ENCODE assay signal across 18 cellular contexts in the genomic region with DNA sequence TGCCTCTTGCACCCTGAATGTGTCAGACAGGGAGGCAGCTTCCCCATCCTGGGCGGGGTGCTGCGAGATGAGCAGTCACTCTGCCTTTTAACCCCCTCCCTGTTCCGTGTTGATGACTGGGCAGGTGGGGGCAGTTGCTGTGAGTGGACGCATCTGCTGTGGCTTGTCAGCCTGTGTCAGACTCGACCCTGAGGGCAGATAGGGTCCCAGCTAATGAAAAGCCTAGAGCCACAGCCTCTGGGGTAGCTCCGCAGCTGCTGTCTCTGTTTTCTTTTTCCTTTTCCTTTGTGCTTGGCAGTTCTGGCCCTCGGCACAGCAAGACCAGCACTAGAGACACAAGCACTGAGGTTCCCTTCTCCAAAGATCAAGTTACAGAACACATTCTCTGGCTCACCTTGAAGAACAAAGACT. TPM values are rescaled to one million over a fixed set of nuclear protein-coding genes. Genes with fewer than 3 reads are reported as not detected.
DNase-seq lines count a peak whose midpoint lies in the region; FAIRE-seq and TF ChIP-seq lines count a peak whose summit lies in the region.
"Had no signal": no experiment of that assay in that cellular context is flagged by ENCODE, and none has a peak within 500 bp of the region (broad histone marks: within the 10 kb centered on the region; RNA-seq: fewer than 3 reads in every experiment).

No MANE protein-coding gene starts in this region.

- 0 out of 7 replicates have a peak overlapping the region, but pooled peaks of 1 of the 4 experiments have one; percentile 9 for H3K9ac ChIP-seq in H1 (replicated peaks in 1 of 4; ENCODE audit: extremely low read depth in 1 of 4, low read depth in 3 of 4, low read length in 3 of 4)

- no peak overlapping the region for H4K8ac ChIP-seq in H1 (ENCODE audit: extremely low read depth, insufficient read depth, low read length)

- DNase-seq in DMS79 treated with DMSO at 0.1 percent for 48 hours (lab: John Stamatoyannopoulos, UW) (peak; percentile 57), NCI-H146 treated with DMSO at 0.1 percent for 48 hours (lab: John Stamatoyannopoulos, UW; ENCODE audit: unreplicated experiment) (peak; percentile 73), H1 (ENCODE audit: low read depth in 1 of 2, low spot score in 2 of 2) (peak; percentile 38 to 59), mesothelial cell of epicardium (ENCODE audit: low spot score in 2 of 2, unreplicated experiment in 2 of 2) (no peak), NCI-H748 treated with DMSO at 0.1 percent for 48 hours (lab: John Stamatoyannopoulos, UW) (no peak), COLO829 (ENCODE audit: low spot score) (no peak), cerebellum (ENCODE audit: low spot score) (no peak)
- no peak for DNase-seq in activated CD8-positive, alpha-beta memory T cell treated with anti-CD3 and anti-CD28 coated beads, Interleukin-2, amount 50 U/mL, for 4 hours
- DNase-seq: ACHN; activated CD8-positive, alpha-beta memory T cell treated with anti-CD3 and anti-CD28 coated beads for 24 hours; colonic mucosa; esophagus squamous epithelium; GF-D8; NCI-H526; sigmoid colon; stimulated activated CD4-positive, alpha-beta T cell treated with anti-CD3 and anti-CD28 coated beads, Interleukin-4, amount 100 ng/mL, for 4 hours; tibial artery; WERI-Rb-1 had no signal

- H3K23ac ChIP-seq in H1 (ENCODE audit: insufficient read length): no peak overlapping the region

- peak overlapping the region; percentile 72 for H3K18ac ChIP-seq in H1 (ENCODE audit: extremely low read depth, low read length)

- TF ChIP-seq RAD21 in H1 (IDR thresholded peaks at IDR 0.05 in 1 of 2, conservative IDR thresholded peaks at IDR 0.05 in 1 of 2; ENCODE audit: low read depth in 2 of 2, low read length in 2 of 2): no peak; a peak in 1 of 4 replicates

- H3K79me1 ChIP-seq in H1 (ENCODE audit: low read depth, low read length): no peaks in the 10 kb centered on the region; the same call in 1 of the 2 replicates

- peaks cover 18% of the 10 kb centered on the region for H3K27me3 Mint-ChIP-seq in mesothelial cell of epicardium (ENCODE audit: low read depth)

- no peak overlapping the region for H3K56ac ChIP-seq in H1 (replicated peaks; ENCODE audit: insufficient read length, low read depth, low read length)

- H3K27ac ChIP-seq in H1 (ENCODE audit: low read depth, low read length): no peak overlapping the region
- H3K27ac ChIP-seq: colonic mucosa, sigmoid colon, tibial artery, WERI-Rb-1 had no signal

- H2AK5ac ChIP-seq in H1 (ENCODE audit: low read depth, low read length): 0 out of 2 replicates have a peak overlapping the region, but pooled peaks have one; percentile 42

- TF ChIP-seq POLR2A in H1 (IDR thresholded peaks at IDR 0.05; ENCODE audit: control extremely low read depth in 1 of 2, low read depth in 2 of 2, low read length in 2 of 2): no peak

- H3K4me2 ChIP-seq in H1 (ENCODE audit: insufficient read depth in 1 of 2, low read depth in 2 of 2, low read length in 2 of 2): peak overlapping the region; percentile 68 to 80

- H3K9me3 ChIP-seq in H1 (ENCODE audit: insufficient read depth in 2 of 2, low read depth in 1 of 2, low read length in 1 of 2): no peaks in the 10 kb centered on the region
- H3K9me3 ChIP-seq: colonic mucosa, esophagus squamous epithelium, sigmoid colon, tibial artery had no signal

- H3K4me3 Mint-ChIP-seq in mesothelial cell of epicardium: no peak overlapping the region

- H3K4me3 ChIP-seq in H1 (ENCODE audit: extremely low read depth in 1 of 4, insufficient read depth in 2 of 4, low read depth in 3 of 4, low read length in 4 of 4): peak overlapping the region in 3 of 4 experiments; percentile 15 to 38 (median 34); a peak in 5 of 8 replicates
- H3K4me3 ChIP-seq: colonic mucosa, esophagus squamous epithelium, sigmoid colon, tibial artery had no signal

- POLR2A ChIA-PET in H1 (lab: Charles Lee; ENCODE audit: partially characterized antibody): interaction anchor here (0.8 to 3.2 kb wide), 8 partner anchors 9 to 336 kb away, joined by 3 to 10 read pairs (median 5); partner anchors contain the start of genes GLCE and RPLP1

- peaks cover 28 to 46% (median 35%) of the 10 kb centered on the region in 4 experiments for H3K4me1 ChIP-seq in H1 (replicated peaks in 1 of 4; ENCODE audit: control insufficient read depth in 3 of 4, insufficient read depth in 4 of 4, low read length in 3 of 4)
- H3K4me1 ChIP-seq: colonic mucosa, sigmoid colon had no signal

- 8% methylated on average over 7 of the region's 7 CpGs; no CpG with 5 or more reads in 1 of the 2 experiments for WGBS in H1 (ENCODE audit: extremely low coverage in 1 of 2, insufficient coverage in 1 of 2, insufficient read length in 1 of 2, insufficient replicate concordance in 2 of 2, low coverage in 1 of 2, low lambda C conversion rate in 2 of 2, missing lambda C conversion rate in 1 of 2), 2 experiments

- peak overlapping the region; percentile 4 for H2BK120ac ChIP-seq in H1 (replicated peaks; ENCODE audit: low read depth, low read length)

- FAIRE-seq in H1 (lab: Jason Lieb, UNC): peak; percentile 94

- H4K5ac ChIP-seq in H1 (ENCODE audit: insufficient read length, low read depth, low read length): peak overlapping the region; percentile 35

- peaks cover 36% of the 10 kb centered on the region for H3K4me1 Mint-ChIP-seq in mesothelial cell of epicardium

- no peaks in the 10 kb centered on the region for H3K36me3 ChIP-seq in H1 (ENCODE audit: control insufficient read depth in 2 of 4, insufficient read depth in 4 of 4, low read length in 3 of 4)
- H3K36me3 ChIP-seq: colonic mucosa, esophagus squamous epithelium, sigmoid colon, tibial artery, WERI-Rb-1 had no signal

- no peaks in the 10 kb centered on the region for H4K20me1 ChIP-seq in H1 (replicated peaks in 1 of 2; ENCODE audit: control insufficient read depth in 1 of 2, insufficient read depth in 2 of 2, low read length in 2 of 2)

- no peak overlapping the region for H3K4ac ChIP-seq in H1 (replicated peaks; ENCODE audit: insufficient read length, low read depth, low read length)

- no peak overlapping the region for H2BK15ac ChIP-seq in H1 (ENCODE audit: low read length)

- peak overlapping the region; percentile 88; the same call in 1 of the 2 replicates for H2BK20ac ChIP-seq in H1 (ENCODE audit: low read length)

- CTCF ChIA-PET in H1 (lab: Charles Lee; ENCODE audit: partially characterized antibody): interaction anchor here (0.9 to 2.0 kb wide), 9 partner anchors 10 to 185 kb away, joined by 3 to 5 read pairs (median 4); no protein-coding TSS in a partner anchor

- H3K79me2 ChIP-seq in H1 (ENCODE audit: control insufficient read depth in 1 of 2, insufficient read depth in 2 of 2, low read length in 2 of 2): no peaks in the 10 kb centered on the region

- no peak for TF ChIP-seq EP300 in H1 (IDR thresholded peaks at IDR 0.05; ENCODE audit: borderline replicate concordance in 1 of 2, low read depth in 2 of 2, low read length in 2 of 2)

- no peak overlapping the region for H3K14ac ChIP-seq in H1 (ENCODE audit: insufficient read length)

- H3K23me2 ChIP-seq in H1 (ENCODE audit: low read depth, low read length): peaks cover 3% of the 10 kb centered on the region

- peak overlapping the region; percentile 14 for H3K27ac Mint-ChIP-seq in mesothelial cell of epicardium

- H2AFZ ChIP-seq in H1 (ENCODE audit: low read length): 0 out of 2 replicates have a peak overlapping the region, but pooled peaks have one; percentile 27

- TF ChIP-seq CTCF in H1 (IDR thresholded peaks at IDR 0.05; ENCODE audit: control extremely low read depth in 1 of 3, insufficient read depth in 1 of 3, low read depth in 1 of 3, low read length in 3 of 3): no peak
- TF ChIP-seq CTCF in mesothelial cell of epicardium (IDR thresholded peaks at IDR 0.05; ENCODE audit: unreplicated experiment): no peak

- no peaks in the 10 kb centered on the region for H3K36me3 Mint-ChIP-seq in mesothelial cell of epicardium

- peak overlapping the region; percentile 45 for H4K91ac ChIP-seq in H1 (replicated peaks; ENCODE audit: insufficient read length, low read length)

- peak overlapping the region; percentile 78; the same call in 1 of the 2 replicates for H2BK12ac ChIP-seq in H1 (ENCODE audit: low read depth, low read length)

- peak overlapping the region; percentile 57; the same call in 1 of the 2 replicates for H2BK5ac ChIP-seq in H1 (ENCODE audit: low read depth, low read length)

- peaks cover 0 to 31% (median 19%) of the 10 kb centered on the region in 4 experiments; a peak in 6 of 7 replicates for H3K27me3 ChIP-seq in H1 (replicated peaks in 1 of 4; ENCODE audit: control insufficient read depth in 3 of 4, extremely low read depth in 1 of 4, insufficient read depth in 3 of 4, low read length in 3 of 4)
- H3K27me3 ChIP-seq: colonic mucosa had no signal

- no peaks in the 10 kb centered on the region for H3K9me3 Mint-ChIP-seq in mesothelial cell of epicardium

TF ChIP-seq in H1, 55 proteins besides CTCF, POLR2A, EP300 and RAD21 (continues in another document):
- TF ChIP-seq CHD2 (IDR thresholded peaks at IDR 0.05; ENCODE audit: low read length): no peak
- TF ChIP-seq, protein P1, sequence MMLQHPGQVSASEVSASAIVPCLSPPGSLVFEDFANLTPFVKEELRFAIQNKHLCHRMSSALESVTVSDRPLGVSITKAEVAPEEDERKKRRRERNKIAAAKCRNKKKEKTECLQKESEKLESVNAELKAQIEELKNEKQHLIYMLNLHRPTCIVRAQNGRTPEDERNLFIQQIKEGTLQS (IDR thresholded peaks at IDR 0.05; ENCODE audit: insufficient read depth, low read depth, low read length): no peak
- TF ChIP-seq YY1 (IDR thresholded peaks at IDR 0.05; ENCODE audit: low read depth, low read length): no peak
- no peak for TF ChIP-seq CHD1 (IDR thresholded peaks at IDR 0.05; ENCODE audit: low read depth, low read length)
- TF ChIP-seq BCL11A (IDR thresholded peaks at IDR 0.05; ENCODE audit: low read depth in 2 of 2, low read length in 2 of 2): no peak
- TF ChIP-seq RBBP5 (IDR thresholded peaks at IDR 0.05; ENCODE audit: borderline replicate concordance, low read depth, low read length): peak; percentile 55; the same call in 1 of the 2 replicates
- TF ChIP-seq SIRT6 (IDR thresholded peaks at IDR 0.05; ENCODE audit: low read length): no peak
- no peak for TF ChIP-seq NRF1 (IDR thresholded peaks at IDR 0.05; ENCODE audit: low read depth, low read length)
- no peak for TF ChIP-seq MAFK (IDR thresholded peaks at IDR 0.05; ENCODE audit: low read depth, low read length)

RNA-seq across cellular contexts. Expression of gene GLCE, which starts 43.0 kb away (rescaled TPM):
- 16.2 and 17.1 TPM in 2 replicates for total RNA-seq in H1 (2021; fragmentation: NEBNext Ultra II Directional; extraction: Animal tissue kit (Norgen Biotek cat#: 25700))
- polyA plus RNA-seq in H1 (2011; rRNA removed): 8.4 and 22.7 TPM in 2 replicates
- 15.1 TPM for polyA plus RNA-seq in H1 (2011; cell fraction: cytosol; rRNA removed)
- polyA plus RNA-seq in H1 (2011; cell fraction: nucleus; rRNA removed): 8.8 TPM
- 17.3 to 22.2 TPM (median 19.5 TPM) in 4 replicates for polyA plus RNA-seq in H1 (2012, experiment 1 of 2)
- 3.2 TPM for polyA plus RNA-seq in H1 (2012, experiment 2 of 2)
- 10.6 TPM for polyA plus RNA-seq in H1 (2013, experiment 1 of 2)
- 10.5 TPM for polyA plus RNA-seq in H1 (2013, experiment 2 of 2)
- polyA minus RNA-seq in H1 (2011; rRNA and poly(A)+ RNA removed): 23.8 and 45.2 TPM in 2 replicates
- polyA minus RNA-seq in H1 (2011; cell fraction: cytosol; rRNA and poly(A)+ RNA removed): 13.1 TPM
- polyA minus RNA-seq in H1 (2011; cell fraction: nucleus; rRNA and poly(A)+ RNA removed): 22.8 TPM
- total RNA-seq in mesothelial cell of epicardium: 19.6 to 22.0 TPM (median 19.7 TPM) in 3 replicates
- total RNA-seq in cerebellum: 125 TPM

Comparison
In these comparisons a context has a peak if more than half of its experiments do, and no peak if none do; other contexts are left out.
1. DNase-seq: peak in DMS79 treated with DMSO at 0.1 percent for 48 hours (single experiment), NCI-H146 treated with DMSO at 0.1 percent for 48 hours (single experiment) and H1 (2 of 2); none in mesothelial cell of epicardium (0 of 2), NCI-H748 treated with DMSO at 0.1 percent for 48 hours (single experiment), COLO829 (single experiment), activated CD8-positive, alpha-beta memory T cell treated with anti-CD3 and anti-CD28 coated beads, Interleukin-2, amount 50 U/mL, for 4 hours (single experiment) and cerebellum (single experiment).